ENCODE assay signal across 20 cellular contexts in the genomic region with DNA sequence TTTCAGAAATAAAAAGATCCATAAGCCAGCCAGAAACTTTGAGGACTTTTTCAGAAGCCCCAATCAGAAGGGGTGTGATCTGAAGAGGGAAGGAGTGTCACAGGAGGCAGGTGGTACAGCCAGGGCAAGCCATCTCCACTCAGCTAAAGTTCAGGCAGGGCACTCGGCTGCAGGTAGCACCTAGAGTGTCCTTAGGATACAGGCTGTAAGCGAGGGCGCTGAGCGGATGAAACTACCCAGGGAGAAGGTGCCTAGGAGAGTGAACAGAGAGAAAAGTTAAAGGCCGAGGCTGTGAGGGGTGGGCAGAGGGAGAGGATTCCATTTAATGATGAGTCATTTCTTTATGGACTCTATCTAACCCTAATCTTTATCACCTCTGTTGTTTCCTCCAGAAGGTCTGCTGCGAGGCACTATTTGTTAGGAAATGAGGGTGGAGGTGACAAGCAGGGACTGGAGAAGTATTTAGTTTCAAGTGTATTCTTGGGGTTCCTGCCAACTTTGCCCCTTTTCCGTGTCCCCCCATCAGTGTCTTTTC. TPM values are rescaled to one million over a fixed set of nuclear protein-coding genes. Genes with fewer than 3 reads are reported as not detected.
DNase-seq lines count a peak whose midpoint lies in the region; ATAC-seq, FAIRE-seq and TF ChIP-seq lines count a peak whose summit lies in the region.
"Had no signal": no experiment of that assay in that cellular context is flagged by ENCODE, and none has a peak within 500 bp of the region (broad histone marks: within the 10 kb centered on the region; RNA-seq: fewer than 3 reads in every experiment).

No MANE protein-coding gene starts in this region.

- CTCF ChIA-PET in IMR-90 (lab: Yijun Ruan, JAX) (interaction anchor here (1.1 to 2.6 kb wide), 2 partner anchors 7 to 13 kb away, joined by 5 to 11 read pairs; no protein-coding TSS in a partner anchor), K562 (lab: Yijun Ruan, JAX; ENCODE audit: low intra/inter-chr PET ratio) (no interaction called here)

- DNase-seq in H9 (peak; percentile 16), IMR-90 (no peak), K562 (ENCODE audit: extremely low read depth in 1 of 4, low spot score in 3 of 4) (no peak), mesenteric fat pad (ENCODE audit: low spot score) (peak; percentile 43), NCI-H146 treated with DMSO at 0.1 percent for 48 hours (lab: John Stamatoyannopoulos, UW; ENCODE audit: unreplicated experiment) (no peak)
- DNase-seq in stimulated activated naive CD8-positive, alpha-beta T cell treated with anti-CD3 and anti-CD28 coated beads, Interleukin-15, Interleukin-2, amounts not matched to agents 100 U/mL and 50 U/mL, for 24 hours: no peak
- DNase-seq: Caco-2; CD4-positive, CD25-positive, alpha-beta regulatory T cell; CD8-positive, alpha-beta T cell; DMS153; DND-41; HFFc6 had no signal

- H2AK5ac ChIP-seq in H9 (ENCODE audit: insufficient read length, low read length) (no peak overlapping the region), IMR-90 (ENCODE audit: low read depth, low read length) (no peak overlapping the region)

- ATAC-seq in IMR-90 (ENCODE audit: low read depth) (no peak), K562 (peak; percentile 72), GM21381 (IDR thresholded peaks at IDR 0.05; ENCODE audit: unreplicated experiment) (no peak)
- no peak for ATAC-seq in stimulated activated naive CD8-positive, alpha-beta T cell treated with anti-CD3 and anti-CD28 coated beads, Interleukin-15, Interleukin-2, amounts not matched to agents 100 U/mL and 50 U/mL, for 24 hours
- ATAC-seq: CD8-positive, alpha-beta T cell had no signal

- H3K27me3 ChIP-seq in H9 (ENCODE audit: insufficient read depth, low read length) (no peaks in the 10 kb centered on the region), IMR-90 (ENCODE audit: control insufficient read depth, insufficient read depth, low read length) (peaks cover 1% of the 10 kb centered on the region; the same call in 1 of the 2 replicates), K562 (ENCODE audit: control insufficient read depth in 2 of 2, insufficient read depth in 2 of 2, low read length in 2 of 2) (peaks cover 2 to 3% of the 10 kb centered on the region in 2 experiments; a peak in 2 of 5 replicates)
- H3K27me3 ChIP-seq: BLaER1 had no signal

- dilution Hi-C loops in IMR-90 (cut with HindIII; ENCODE audit: low sequenced_read_pairs, unreplicated experiment): no loop called here

- H2BK20ac ChIP-seq in H9 (ENCODE audit: low read depth, low read length, poor library complexity, severe bottlenecking) (no peak overlapping the region), IMR-90 (ENCODE audit: low read depth, low read length) (no peak overlapping the region)

- peaks cover 22% of the 10 kb centered on the region for H3K27me3 Mint-ChIP-seq in H9 (ENCODE audit: low read depth)

- H2BK12ac ChIP-seq in H9 (ENCODE audit: insufficient read length, low read depth, low read length): no peak overlapping the region

- no peak for FAIRE-seq in K562 (lab: Jason Lieb, UNC)
- FAIRE-seq: G401.6, GM12892 had no signal

- H2BK120ac ChIP-seq in H9 (ENCODE audit: low read depth, low read length, poor library complexity, severe bottlenecking) (no peak overlapping the region), IMR-90 (ENCODE audit: low read depth, low read length) (no peak overlapping the region)

- H3K36me3 ChIP-seq in IMR-90 (ENCODE audit: control insufficient read depth, insufficient read depth, low read length) (no peaks in the 10 kb centered on the region), K562 (ENCODE audit: control insufficient read depth, insufficient read depth, low read length) (no peaks in the 10 kb centered on the region)
- H3K36me3 ChIP-seq: BLaER1, HAP-1 had no signal

- no peak overlapping the region for H3K4me2 ChIP-seq in H9 (ENCODE audit: insufficient read depth, insufficient read length, low read length)
- no peak overlapping the region for H3K4me2 ChIP-seq in IMR-90 (ENCODE audit: low read depth, low read length)
- no peak overlapping the region for H3K4me2 ChIP-seq in K562 (ENCODE audit: insufficient read depth, low read length)
- H3K4me2 ChIP-seq: BLaER1 had no signal

- TF ChIP-seq CTCF in H9 (conservative IDR thresholded peaks at IDR 0.05) (no peak), IMR-90 (conservative IDR thresholded peaks at IDR 0.05; ENCODE audit: low read depth, low read length) (no peak), K562 (IDR thresholded peaks at IDR 0.05 in 2 of 3, conservative IDR thresholded peaks at IDR 0.05 in 1 of 3; ENCODE audit: insufficient read depth in 2 of 3, low read depth in 1 of 3, low read length in 3 of 3) (no peak)

- no peak overlapping the region for H4K5ac ChIP-seq in H9 (ENCODE audit: insufficient read length, low read depth, low read length)
- no peak overlapping the region for H4K5ac ChIP-seq in IMR-90 (ENCODE audit: low read depth, low read length)

- H3K18ac ChIP-seq in H9 (ENCODE audit: insufficient read length, low read depth, low read length) (no peak overlapping the region), IMR-90 (ENCODE audit: low read depth, low read length) (no peak overlapping the region)

- WGBS in H9 (ENCODE audit: extremely low coverage, insufficient read length, low lambda C conversion rate): no CpG with 5 or more reads among the region's 7 CpGs
- WGBS in IMR-90 (ENCODE audit: extremely low coverage in 2 of 2, insufficient read length in 1 of 2), 2 experiments: no CpG with 5 or more reads among the region's 7 CpGs
- 31% methylated on average over 7 of the region's 7 CpGs for WGBS in K562 (ENCODE audit: insufficient coverage, low coverage, missing lambda C conversion rate)

- H3K9me1 ChIP-seq in IMR-90 (ENCODE audit: insufficient read depth, low read length) (no peaks in the 10 kb centered on the region; the same call in 1 of the 2 replicates), K562 (ENCODE audit: control insufficient read depth, insufficient read depth, low read length) (no peaks in the 10 kb centered on the region)

- no peaks in the 10 kb centered on the region for H3K79me1 ChIP-seq in H9 (ENCODE audit: insufficient read depth, low read depth, low read length, poor library complexity, severe bottlenecking)
- no peaks in the 10 kb centered on the region for H3K79me1 ChIP-seq in IMR-90 (ENCODE audit: low read depth in 1 of 2, low read length in 2 of 2)

- H3K23ac ChIP-seq in H9 (ENCODE audit: insufficient read length, low read depth, low read length) (no peak overlapping the region), IMR-90 (ENCODE audit: low read depth, low read length) (no peak overlapping the region)

- TF ChIP-seq POLR2A in IMR-90 (IDR thresholded peaks at IDR 0.05; ENCODE audit: low read depth, low read length) (no peak), K562 (conservative IDR thresholded peaks at IDR 0.05) (no peak)

- H2AK9ac ChIP-seq in IMR-90 (replicated peaks; ENCODE audit: low read depth, low read length, poor library complexity): peak overlapping the region; percentile 72

- H4K8ac ChIP-seq in H9 (replicated peaks; ENCODE audit: insufficient read length, low read depth, low read length) (no peak overlapping the region), IMR-90 (ENCODE audit: low read depth in 2 of 2, low read length in 2 of 2) (no peak overlapping the region)

- no peak overlapping the region for H3K4me3 Mint-ChIP-seq in H9
- H3K4me3 Mint-ChIP-seq: B cell; CD4-positive, CD25-positive, alpha-beta regulatory T cell; CD8-positive, alpha-beta T cell; HFFc6 had no signal

- no peak for TF ChIP-seq EP300 in K562 (IDR thresholded peaks at IDR 0.05; ENCODE audit: low read length)

- intact Hi-C loops in IMR-90 (cut with micrococcal nuclease): no loop called here
- intact Hi-C loops in K562 (cut with micrococcal nuclease): no loop called here

- H3K23me2 ChIP-seq in H9 (ENCODE audit: insufficient read length, low read depth, low read length, poor library complexity, severe bottlenecking): no peaks in the 10 kb centered on the region

- no peak overlapping the region for H2BK5ac ChIP-seq in H9 (ENCODE audit: insufficient read length, low read length)
- no peak overlapping the region for H2BK5ac ChIP-seq in IMR-90 (ENCODE audit: low read depth, low read length, poor library complexity, severe bottlenecking)

- H3K4me3 ChIP-seq in IMR-90 (ENCODE audit: insufficient read depth, low read depth, low read length) (no peak overlapping the region), K562 (no peak overlapping the region)
- H3K4me3 ChIP-seq: BLaER1, GM23248, HAP-1 had no signal

- no peaks in the 10 kb centered on the region for H3K9me3 ChIP-seq in H9 (ENCODE audit: control insufficient read depth, low read depth, low read length)
- no peaks in the 10 kb centered on the region for H3K9me3 ChIP-seq in IMR-90 (ENCODE audit: control insufficient read depth, insufficient read depth, low read length)
- H3K9me3 ChIP-seq in K562 (replicated peaks; ENCODE audit: control insufficient read depth, insufficient read depth, low read depth, low read length): no peaks in the 10 kb centered on the region
- H3K9me3 ChIP-seq: BLaER1, Caco-2, HAP-1 had no signal

- H3K27ac ChIP-seq in H9 (ENCODE audit: insufficient read length, low read depth, low read length): no peak overlapping the region
- no peak overlapping the region for H3K27ac ChIP-seq in IMR-90 (ENCODE audit: insufficient read depth, low read length)
- H3K27ac ChIP-seq in K562 (ENCODE audit: extremely low read depth, low read depth, low read length): no peak overlapping the region
- H3K27ac ChIP-seq: BLaER1, C4-2B, GM23248 had no signal

- H3K36me3 Mint-ChIP-seq in H9 (ENCODE audit: insufficient read depth in 1 of 3, low read depth in 3 of 3): no peaks in the 10 kb centered on the region
- H3K36me3 Mint-ChIP-seq: CD4-positive, CD25-positive, alpha-beta regulatory T cell; CD8-positive, alpha-beta T cell had no signal

- peaks cover 8 to 11% of the 10 kb centered on the region in 2 experiments for H3K4me1 Mint-ChIP-seq in H9
- H3K4me1 Mint-ChIP-seq: B cell; CD4-positive, CD25-positive, alpha-beta regulatory T cell had no signal

- TF ChIP-seq RAD21 in IMR-90 (IDR thresholded peaks at IDR 0.05; ENCODE audit: low read length): no peak
- no peak for TF ChIP-seq RAD21 in K562 (CRISPR knock-in tag; conservative IDR thresholded peaks at IDR 0.05 in 1 of 2, IDR thresholded peaks at IDR 0.05 in 1 of 2)

- no peak overlapping the region for H3K27ac Mint-ChIP-seq in H9
- H3K27ac Mint-ChIP-seq: B cell; CD8-positive, alpha-beta T cell; HFFc6 had no signal

- H3K79me2 ChIP-seq in H9 (ENCODE audit: insufficient read depth, low read length): no peaks in the 10 kb centered on the region
- H3K79me2 ChIP-seq in K562 (ENCODE audit: control insufficient read depth, insufficient read depth, low read length): no peaks in the 10 kb centered on the region

- H3K14ac ChIP-seq in H9 (ENCODE audit: insufficient read depth, low read length) (no peak overlapping the region), IMR-90 (replicated peaks; ENCODE audit: low read depth, low read length) (no peak overlapping the region)

- H3K9ac ChIP-seq in H9 (ENCODE audit: extremely low read depth, insufficient read length, low read length) (no peak overlapping the region), IMR-90 (ENCODE audit: low read depth, low read length) (no peak overlapping the region), K562 (ENCODE audit: insufficient read depth in 1 of 2, low read depth in 2 of 2, low read length in 2 of 2) (peak overlapping the region in 1 of 2 experiments; percentile 78; a peak in 1 of 4 replicates)
- H3K9ac ChIP-seq: BLaER1, GM23248 had no signal

- H3K9me3 Mint-ChIP-seq in H9: peaks cover 0 to 4% of the 10 kb centered on the region in 2 experiments; a peak in 1 of 5 replicates
- H3K9me3 Mint-ChIP-seq: CD4-positive, CD25-positive, alpha-beta regulatory T cell; HFFc6 had no signal

- H2BK15ac ChIP-seq in H9 (ENCODE audit: low read depth, low read length) (no peak overlapping the region), IMR-90 (ENCODE audit: low read depth, low read length) (no peak overlapping the region)

- H3K4me1 ChIP-seq in H9 (ENCODE audit: insufficient read depth, low read length) (no peaks in the 10 kb centered on the region), IMR-90 (ENCODE audit: control insufficient read depth, insufficient read depth, low read length) (no peaks in the 10 kb centered on the region), K562 (replicated peaks in 1 of 2; ENCODE audit: control insufficient read depth in 2 of 2, insufficient read depth in 2 of 2, low read length in 2 of 2) (peaks cover 3 to 6% of the 10 kb centered on the region in 2 experiments; a peak in 3 of 5 replicates)
- H3K4me1 ChIP-seq: Caco-2, HAP-1 had no signal

- no TSS peak for BruUV-seq in IMR-90 (replicated peaks; lab: Mats Ljungman, UMichigan)
- no TSS peak for BruUV-seq in K562 (replicated peaks; lab: Mats Ljungman, UMichigan)

- H4K91ac ChIP-seq in H9 (ENCODE audit: insufficient read length, low read depth, low read length) (no peak overlapping the region), IMR-90 (ENCODE audit: insufficient read depth, low read depth, low read length) (no peak overlapping the region)

- H4K20me1 ChIP-seq in H9 (ENCODE audit: control insufficient read depth, insufficient read depth, insufficient read length) (no peaks in the 10 kb centered on the region), IMR-90 (ENCODE audit: insufficient read depth, low read length) (no peaks in the 10 kb centered on the region), K562 (replicated peaks; ENCODE audit: control insufficient read depth, insufficient read depth, low read length) (no peaks in the 10 kb centered on the region)
- H4K20me1 ChIP-seq: BLaER1 had no signal

- H2AFZ ChIP-seq in H9 (ENCODE audit: low read length) (no peak overlapping the region), IMR-90 (replicated peaks; ENCODE audit: low read length, poor library complexity) (no peak overlapping the region), K562 (ENCODE audit: low read depth, low read length) (peak overlapping the region; percentile 34)
- H2AFZ ChIP-seq: GM23248 had no signal

- in situ Hi-C loops in IMR-90 (cut with MboI; ENCODE audit: low sequenced_read_pairs) (loop anchor here (25.0 kb wide), 1 partner anchor 88 kb away; no protein-coding TSS in a partner anchor), K562 (cut with MboI) (no loop called here)

- H3K56ac ChIP-seq in H9 (ENCODE audit: insufficient read length, low read depth, low read length) (no peak overlapping the region), IMR-90 (ENCODE audit: extremely low read depth, insufficient read depth, low read length) (no peak overlapping the region)

- no peak overlapping the region for H3T11ph ChIP-seq in H9 (ENCODE audit: low read length)

- POLR2A ChIA-PET in IMR-90 (lab: Charles Lee; ENCODE audit: unreplicated experiment): no interaction called here
- POLR2A ChIA-PET in K562 (lab: Yijun Ruan, JAX): interaction anchor here (0.6 to 1.9 kb wide), 4 partner anchors 13 to 72 kb away, joined by 3 to 7 read pairs (median 4); no protein-coding TSS in a partner anchor

- H3K4ac ChIP-seq in H9 (ENCODE audit: low read depth, low read length) (no peak overlapping the region), IMR-90 (ENCODE audit: low read depth, low read length) (no peak overlapping the region)

RNA-seq across cellular contexts. Expression of gene ZCCHC24, which starts 29.8 kb away (rescaled TPM):
- total RNA-seq in H9 (2021): 3.5 and 3.8 TPM in 2 replicates
- 12.2 and 15.1 TPM in 2 replicates for total RNA-seq in IMR-90 (2012; rRNA removed)
- polyA plus RNA-seq in IMR-90 (2012; rRNA removed): 25.9 and 29.9 TPM in 2 replicates
- polyA plus RNA-seq in IMR-90 (2012; cell fraction: cytosol; rRNA removed): 19.8 and 29.3 TPM in 2 replicates
- polyA plus RNA-seq in IMR-90 (2012; cell fraction: nucleus; rRNA removed; ENCODE audit: low replicate concordance): 22.4 and 28.3 TPM in 2 replicates
- 4.0 and 6.3 TPM in 2 replicates for total RNA-seq in K562 (2011; cell fraction: chromatin; rRNA removed; ENCODE audit: low replicate concordance)
- 4.8 and 4.9 TPM in 2 replicates for total RNA-seq in K562 (2011; cell fraction: nucleolus; rRNA removed)
- total RNA-seq in K562 (2011; cell fraction: nucleoplasm; rRNA removed): 4.4 and 6.7 TPM in 2 replicates
- total RNA-seq in K562 (2014; rRNA removed): 3.6 and 4.9 TPM in 2 replicates
- 3.9 and 4.0 TPM in 2 replicates for total RNA-seq in K562 (2014; rRNA removed; fragmentation: Illumina TruSeq; extraction: Trizol)
- total RNA-seq in K562 (2015; rRNA removed; fragmentation: Illumina TruSeq; extraction: Trizol): 5.5 and 5.7 TPM in 2 replicates
- 11.0 and 11.5 TPM in 2 replicates for total RNA-seq in K562 (2021)
- polyA plus RNA-seq in K562 (2011; rRNA removed): 4.6 and 5.0 TPM in 2 replicates
- polyA plus RNA-seq in K562 (2011; cell fraction: cytosol; rRNA removed): 4.7 and 8.4 TPM in 2 replicates
- 3.1 and 5.6 TPM in 2 replicates for polyA plus RNA-seq in K562 (2011; cell fraction: nucleus; rRNA removed)
- 6.8 and 12.0 TPM in 2 replicates for polyA plus RNA-seq in K562 (2012)
- 7.0 and 7.6 TPM in 2 replicates for polyA plus RNA-seq in K562 (2014; fragmentation: Illumina TruSeq; extraction: Trizol)
- under 1 TPM; 0.84 to 0.86 TPM for polyA plus RNA-seq in K562 (2014; fragmentation: Nextera tagmentation; extraction: Ambion mirVana)
- polyA plus RNA-seq in K562 (2014; rRNA removed): 5.1 and 6.0 TPM in 2 replicates
- polyA minus RNA-seq in K562 (2011; rRNA and poly(A)+ RNA removed): 3.4 and 4.7 TPM in 2 replicates
- polyA minus RNA-seq in K562 (2011; cell fraction: cytosol; rRNA and poly(A)+ RNA removed): 6.1 and 6.4 TPM in 2 replicates
- polyA minus RNA-seq in K562 (2011; cell fraction: nucleus; rRNA and poly(A)+ RNA removed): 3.0 TPM in 2 replicates
- 90.8 TPM for total RNA-seq in mesenteric fat pad

RNA-seq across cellular contexts. Expression of gene EIF5AL1, which starts 37.1 kb away (rescaled TPM):
- total RNA-seq in H9 (2021) (0.35 and 0.39 TPM in 2 replicates), IMR-90 (2012; rRNA removed) (1.1 and 1.7 TPM in 2 replicates), K562 (2014; rRNA removed) (0.65 and 0.68 TPM in 2 replicates), K562 (2014; rRNA removed; fragmentation: Illumina TruSeq; extraction: Trizol) (0.80 and 0.83 TPM in 2 replicates), K562 (2015; rRNA removed; fragmentation: Illumina TruSeq; extraction: Trizol) (0.18 and 0.30 TPM in 2 replicates), K562 (2021) (0.27 and 0.31 TPM in 2 replicates), mesenteric fat pad (0.22 TPM)
- polyA plus RNA-seq in IMR-90 (2012; rRNA removed) (0.59 and 1.4 TPM in 2 replicates), K562 (2011; rRNA removed) (1.6 and 1.8 TPM in 2 replicates), K562 (2014; fragmentation: Illumina TruSeq; extraction: Trizol) (3.2 and 3.4 TPM in 2 replicates), K562 (2014; fragmentation: Nextera tagmentation; extraction: Ambion mirVana) (under 1 TPM in 1 of 2 experiments, not detected in 1; 0.03 TPM), K562 (2014; rRNA removed) (0.37 and 0.43 TPM in 2 replicates)
- 0.14 and 0.64 TPM in 2 replicates for polyA plus RNA-seq in IMR-90 (2012; cell fraction: cytosol; rRNA removed)
- polyA plus RNA-seq in IMR-90 (2012; cell fraction: nucleus; rRNA removed; ENCODE audit: low replicate concordance): 0.45 and 0.69 TPM in 2 replicates
- 0.16 TPM in 1 of 2 replicates, not detected in the other for total RNA-seq in K562 (2011; cell fraction: chromatin; rRNA removed; ENCODE audit: low replicate concordance)
- total RNA-seq in K562 (2011; cell fraction: nucleolus; rRNA removed): 0.13 and 0.17 TPM in 2 replicates
- total RNA-seq in K562 (2011; cell fraction: nucleoplasm; rRNA removed): 0.15 and 0.31 TPM in 2 replicates
- polyA plus RNA-seq in K562 (2011; cell fraction: cytosol; rRNA removed): 0.97 and 1.1 TPM in 2 replicates
- 0.20 and 0.35 TPM in 2 replicates for polyA plus RNA-seq in K562 (2011; cell fraction: nucleus; rRNA removed)
- 0.54 and 1.1 TPM in 2 replicates for polyA plus RNA-seq in K562 (2012)
- polyA minus RNA-seq in K562 (2011; rRNA and poly(A)+ RNA removed): 3.2 and 4.7 TPM in 2 replicates
- polyA minus RNA-seq in K562 (2011; cell fraction: cytosol; rRNA and poly(A)+ RNA removed): 0.64 and 0.67 TPM in 2 replicates
- polyA minus RNA-seq in K562 (2011; cell fraction: nucleus; rRNA and poly(A)+ RNA removed): under 0.01 and 0.11 TPM in 2 replicates
- total RNA-seq: CD4-positive, CD25-positive, alpha-beta regulatory T cell had no signal

Comparison
In these comparisons a context has a peak if more than half of its experiments do, and no peak if none do; other contexts are left out.
1. DNase-seq: peak in H9 (single experiment) and mesenteric fat pad (single experiment); none in IMR-90 (single experiment), K562 (0 of 4), stimulated activated naive CD8-positive, alpha-beta T cell treated with anti-CD3 and anti-CD28 coated beads, Interleukin-15, Interleukin-2, amounts not matched to agents 100 U/mL and 50 U/mL, for 24 hours (single experiment) and NCI-H146 treated with DMSO at 0.1 percent for 48 hours (single experiment).